Comparison of ENCODE assay signal across 1 cellular context in genomic region chr3:113628316-113628715, GRCh38.
A peak's percentile ranks its signal among the peaks of the same experiment; 100 is the strongest.
TF ChIP-seq lines count a peak whose summit lies in the region.

No MANE protein-coding gene starts in this region.

TF ChIP-seq in HepG2, 621 proteins besides CTCF, POLR2A, EP300 and RAD21:
- TF ChIP-seq, protein P1, sequence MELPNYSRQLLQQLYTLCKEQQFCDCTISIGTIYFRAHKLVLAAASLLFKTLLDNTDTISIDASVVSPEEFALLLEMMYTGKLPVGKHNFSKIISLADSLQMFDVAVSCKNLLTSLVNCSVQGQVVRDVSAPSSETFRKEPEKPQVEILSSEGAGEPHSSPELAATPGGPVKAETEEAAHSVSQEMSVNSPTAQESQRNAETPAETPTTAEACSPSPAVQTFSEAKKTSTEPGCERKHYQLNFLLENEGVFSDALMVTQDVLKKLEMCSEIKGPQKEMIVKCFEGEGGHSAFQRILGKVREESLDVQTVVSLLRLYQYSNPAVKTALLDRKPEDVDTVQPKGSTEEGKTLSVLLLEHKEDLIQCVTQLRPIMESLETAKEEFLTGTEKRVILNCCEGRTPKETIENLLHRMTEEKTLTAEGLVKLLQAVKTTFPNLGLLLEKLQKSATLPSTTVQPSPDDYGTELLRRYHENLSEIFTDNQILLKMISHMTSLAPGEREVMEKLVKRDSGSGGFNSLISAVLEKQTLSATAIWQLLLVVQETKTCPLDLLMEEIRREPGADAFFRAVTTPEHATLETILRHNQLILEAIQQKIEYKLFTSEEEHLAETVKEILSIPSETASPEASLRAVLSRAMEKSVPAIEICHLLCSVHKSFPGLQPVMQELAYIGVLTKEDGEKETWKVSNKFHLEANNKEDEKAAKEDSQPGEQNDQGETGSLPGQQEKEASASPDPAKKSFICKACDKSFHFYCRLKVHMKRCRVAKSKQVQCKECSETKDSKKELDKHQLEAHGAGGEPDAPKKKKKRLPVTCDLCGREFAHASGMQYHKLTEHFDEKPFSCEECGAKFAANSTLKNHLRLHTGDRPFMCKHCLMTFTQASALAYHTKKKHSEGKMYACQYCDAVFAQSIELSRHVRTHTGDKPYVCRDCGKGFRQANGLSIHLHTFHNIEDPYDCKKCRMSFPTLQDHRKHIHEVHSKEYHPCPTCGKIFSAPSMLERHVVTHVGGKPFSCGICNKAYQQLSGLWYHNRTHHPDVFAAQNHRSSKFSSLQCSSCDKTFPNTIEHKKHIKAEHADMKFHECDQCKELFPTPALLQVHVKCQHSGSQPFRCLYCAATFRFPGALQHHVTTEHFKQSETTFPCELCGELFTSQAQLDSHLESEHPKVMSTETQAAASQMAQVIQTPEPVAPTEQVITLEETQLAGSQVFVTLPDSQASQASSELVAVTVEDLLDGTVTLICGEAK (IDR thresholded peaks at IDR 0.05) = no peak
- TF ChIP-seq, protein P1 (CRISPR knock-in tag; IDR thresholded peaks at IDR 0.05) = 0 out of 2 replicates have a peak, but pooled peaks have one; percentile 28
- TF ChIP-seq ZNF83 (CRISPR knock-in tag; IDR thresholded peaks at IDR 0.05; ENCODE audit: borderline replicate concordance) = no peak
TF ChIP-seq in HepG2: peak in this region for 1.
